12 cellular contexts compared by ENCODE assay signal in the genomic region with DNA sequence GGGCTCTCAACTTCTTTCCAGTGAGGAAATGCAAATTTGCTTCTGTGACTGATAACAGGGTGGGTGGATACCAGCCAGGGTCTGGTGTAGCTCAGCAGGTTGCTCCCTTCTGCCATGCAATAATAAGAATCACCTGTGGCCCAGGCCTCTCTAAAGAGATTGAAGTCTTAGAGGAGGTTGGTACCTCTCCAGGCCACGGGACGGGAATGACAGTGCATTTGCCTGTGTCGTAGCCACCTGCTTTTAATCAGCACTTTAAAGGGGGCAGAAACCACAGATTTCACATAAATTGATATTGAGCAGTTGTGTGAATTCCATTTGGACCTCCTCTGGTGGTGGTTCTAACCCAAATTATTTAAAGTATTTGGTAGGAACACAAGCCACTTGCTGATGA.
A peak's percentile ranks its signal among the peaks of the same experiment; 100 is the strongest.
DNase-seq lines count a peak whose midpoint lies in the region; ATAC-seq, FAIRE-seq and TF ChIP-seq lines count a peak whose summit lies in the region.
"Had no signal": no experiment of that assay in that cellular context is flagged by ENCODE, and none has a peak within 500 bp of the region (broad histone marks: within the 10 kb centered on the region; RNA-seq: fewer than 3 reads in every experiment).

No MANE protein-coding gene starts in this region.

- peak overlapping the region; percentile 43 for H3K4me2 ChIP-seq in endothelial cell of umbilical vein (ENCODE audit: insufficient read depth, low read length)
- peak overlapping the region; percentile 3 for H3K4me2 ChIP-seq in osteoblast (ENCODE audit: insufficient read depth, low read length)

- no peaks in the 10 kb centered on the region for H3K27me3 ChIP-seq in endothelial cell of umbilical vein (ENCODE audit: control insufficient read depth in 2 of 2, insufficient read depth in 2 of 2, low read length in 2 of 2)
- H3K27me3 ChIP-seq in osteoblast (ENCODE audit: insufficient read depth, low read length), result no peaks in the 10 kb centered on the region

- peak; percentile 43 for FAIRE-seq in endothelial cell of umbilical vein (lab: Jason Lieb, UNC)

- H3K27me3 Mint-ChIP-seq in T-cell, result no peaks in the 10 kb centered on the region

- TF ChIP-seq POLR2A in endothelial cell of umbilical vein (IDR thresholded peaks at IDR 0.05; ENCODE audit: low read depth, low read length), result no peak

- H3K4me1 Mint-ChIP-seq in T-cell, result peaks cover 54 to 69% (median 58%) of the 10 kb centered on the region in 3 donors

- DNase-seq in GM04503 (ENCODE audit: low read depth) (peak; percentile 70), RPMI7951 (ENCODE audit: low read depth) (peak; percentile 63), endothelial cell of umbilical vein (ENCODE audit: low read depth, low spot score) (no peak), osteoblast (ENCODE audit: insufficient read length, low spot score, missing footprints) (no peak), T-cell (no peak), caudate nucleus (lab: John Stamatoyannopoulos, UW) (no peak), NCI-H82 (lab: John Stamatoyannopoulos, UW) (no peak)
- DNase-seq: DND-41, glutamatergic neuron, NCI-H1105, T-helper 9 cell had no signal

- CTCF ChIA-PET in endothelial cell of umbilical vein (lab: Charles Lee) (interaction anchor here (1.0 to 1.6 kb wide), 3 partner anchors 11 to 18 kb away, joined by 3 to 4 read pairs (median 4); no protein-coding TSS in a partner anchor), T-cell (lab: Charles Lee) (interaction anchor here in 1 of 2 donors (0.8 kb wide), 1 partner anchor 17 kb away, joined by 3 read pairs; no protein-coding TSS in a partner anchor)

- intact Hi-C loops in endothelial cell of umbilical vein (cut with micrococcal nuclease), result loop anchor here (2.0 kb wide), 1 partner anchor 15 kb away; no protein-coding TSS in a partner anchor

- H3K9ac ChIP-seq in endothelial cell of umbilical vein (replicated peaks; ENCODE audit: extremely low read depth, insufficient read depth, low read length), result no peak overlapping the region

- H3K27ac ChIP-seq in endothelial cell of umbilical vein (ENCODE audit: insufficient read depth, low read depth, low read length) (peak overlapping the region; percentile 10), osteoblast (ENCODE audit: low read depth, low read length) (peak overlapping the region; percentile 56), caudate nucleus (ENCODE audit: low read depth, low read length) (no peak overlapping the region)

- dilution Hi-C loops in endothelial cell of umbilical vein (cut with MboI; ENCODE audit: extremely low pct_ligation_motif_present, low sequenced_read_pairs), result no loop called here

- H3K4me3 Mint-ChIP-seq in T-cell, result no peak overlapping the region

- no peak overlapping the region for H3K4me3 ChIP-seq in endothelial cell of umbilical vein (replicated peaks in 1 of 3; ENCODE audit: insufficient read depth in 1 of 3, low read depth in 1 of 3, low read length in 3 of 3)
- H3K4me3 ChIP-seq in osteoblast (ENCODE audit: insufficient read depth, low read length), result no peak overlapping the region

- H3K9me1 ChIP-seq in endothelial cell of umbilical vein (replicated peaks; ENCODE audit: control insufficient read depth, extremely low read depth, insufficient read depth, low read length), result no peaks in the 10 kb centered on the region

- no peaks in the 10 kb centered on the region for H3K36me3 ChIP-seq in endothelial cell of umbilical vein (ENCODE audit: control insufficient read depth in 2 of 2, extremely low read depth in 1 of 2, insufficient read depth in 2 of 2, low read length in 2 of 2)
- peaks cover 4% of the 10 kb centered on the region for H3K36me3 ChIP-seq in osteoblast (ENCODE audit: insufficient read depth, low read length)

- H3K79me2 ChIP-seq in endothelial cell of umbilical vein (ENCODE audit: control insufficient read depth, insufficient read depth, low read length) (no peaks in the 10 kb centered on the region), osteoblast (ENCODE audit: insufficient read depth, low read length) (peaks cover 39% of the 10 kb centered on the region)

- no peak overlapping the region for H3K27ac Mint-ChIP-seq in T-cell

- H3K36me3 Mint-ChIP-seq in T-cell, result peaks cover 14% of the 10 kb centered on the region

- H3K4me1 ChIP-seq in endothelial cell of umbilical vein (ENCODE audit: control insufficient read depth, extremely low read depth, insufficient read depth, low read length), result peaks cover 39% of the 10 kb centered on the region
- peaks cover 47% of the 10 kb centered on the region for H3K4me1 ChIP-seq in osteoblast (ENCODE audit: insufficient read depth, low read length)

- no TSS peak for BruUV-seq in endothelial cell of umbilical vein (replicated peaks; lab: Mats Ljungman, UMichigan)

- ATAC-seq in GM19463 (IDR thresholded peaks at IDR 0.05; ENCODE audit: unreplicated experiment), result no peak
- no peak for ATAC-seq in T-cell (replicated peaks in 1 of 4)

- POLR2A ChIA-PET in endothelial cell of umbilical vein (lab: Charles Lee), result no interaction called here
- POLR2A ChIA-PET in T-cell (lab: Charles Lee), result no interaction called here

- H2AFZ ChIP-seq in endothelial cell of umbilical vein (ENCODE audit: low read depth, low read length), result no peak overlapping the region
- no peak overlapping the region for H2AFZ ChIP-seq in osteoblast (ENCODE audit: low read length)

- H3K9me3 ChIP-seq in endothelial cell of umbilical vein (replicated peaks; ENCODE audit: control insufficient read depth, insufficient read depth, low read length) (no peaks in the 10 kb centered on the region), osteoblast (ENCODE audit: low read depth, low read length) (no peaks in the 10 kb centered on the region)

- no peak for TF ChIP-seq CTCF in endothelial cell of umbilical vein (IDR thresholded peaks at IDR 0.05; ENCODE audit: extremely low read depth in 1 of 2, insufficient read depth in 1 of 2, low read depth in 1 of 2, low read length in 2 of 2)
- TF ChIP-seq CTCF in osteoblast (IDR thresholded peaks at IDR 0.05; ENCODE audit: extremely low read depth, low read depth, low read length), result no peak

- no peaks in the 10 kb centered on the region for H4K20me1 ChIP-seq in endothelial cell of umbilical vein (replicated peaks; ENCODE audit: control insufficient read depth, extremely low read depth, insufficient read depth, low read length)
- no peaks in the 10 kb centered on the region for H4K20me1 ChIP-seq in osteoblast (ENCODE audit: insufficient read depth, low read length)

- H3K9me3 Mint-ChIP-seq in T-cell, result peaks cover 2 to 8% (median 4%) of the 10 kb centered on the region in 3 donors

TF ChIP-seq in endothelial cell of umbilical vein, 7 proteins besides CTCF, POLR2A, EP300 and RAD21:
- TF ChIP-seq, protein P1, sequence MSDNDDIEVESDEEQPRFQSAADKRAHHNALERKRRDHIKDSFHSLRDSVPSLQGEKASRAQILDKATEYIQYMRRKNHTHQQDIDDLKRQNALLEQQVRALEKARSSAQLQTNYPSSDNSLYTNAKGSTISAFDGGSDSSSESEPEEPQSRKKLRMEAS (IDR thresholded peaks at IDR 0.05; ENCODE audit: insufficient read depth, insufficient read length), result no peak
- no peak for TF ChIP-seq POLR2AphosphoS5 (IDR thresholded peaks at IDR 0.05; ENCODE audit: insufficient read depth, low read depth, low read length)

Comparison
In these comparisons a context has a peak if more than half of its experiments do, and no peak if none do; other contexts are left out.
1. DNase-seq: peak in GM04503 (single experiment) and RPMI7951 (single experiment); none in endothelial cell of umbilical vein (single experiment), osteoblast (single experiment), T-cell (0 of 34), caudate nucleus (0 of 61) and NCI-H82 (single experiment).